Comparison of ENCODE assay signal across 8 cellular contexts in the genomic region with DNA sequence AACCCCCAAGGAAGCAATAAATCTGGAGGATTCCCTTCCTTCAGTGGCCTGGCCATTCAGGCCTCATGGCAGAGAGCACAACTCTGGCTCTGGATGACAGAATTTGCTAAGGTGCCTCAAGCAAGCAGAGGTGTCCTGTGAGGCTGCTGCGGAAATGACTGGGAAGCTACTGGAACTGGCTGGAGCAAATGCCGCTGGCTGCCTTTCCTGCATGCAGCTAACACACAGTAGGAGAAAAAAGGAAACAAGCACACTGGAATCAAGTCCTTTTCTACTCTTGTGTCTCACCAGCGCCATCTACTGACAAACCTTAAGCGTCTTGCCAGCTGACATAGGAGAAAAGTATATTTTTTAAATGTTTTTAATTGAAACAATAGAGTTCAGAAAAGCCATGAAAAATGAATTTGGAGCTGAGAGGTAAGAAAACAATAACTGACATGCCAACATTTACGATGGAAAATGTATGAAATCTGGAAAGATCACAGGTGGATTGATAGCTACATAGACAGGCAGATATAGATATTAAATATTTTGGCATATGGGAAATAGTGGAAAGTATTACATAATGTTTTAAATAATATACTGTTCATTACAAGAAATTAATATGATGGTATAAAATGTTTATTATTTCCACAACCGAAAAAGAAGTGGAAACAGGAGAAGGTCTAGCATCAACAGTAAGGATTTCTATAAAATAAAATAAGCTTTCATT.
A peak's percentile ranks its signal among the peaks of the same experiment; 100 is the strongest.
DNase-seq lines count a peak whose midpoint lies in the region; ATAC-seq and TF ChIP-seq lines count a peak whose summit lies in the region.

No MANE protein-coding gene starts in this region.

- DNase-seq in heart left ventricle (no peak), Right ventricle myocardium superior (no peak), HFFc6 (peak; percentile 36), NCI-H1105 (lab: John Stamatoyannopoulos, UW) (peak; percentile 65), SJSA1 (ENCODE audit: low read depth in 1 of 2, low spot score in 2 of 2) (peak; percentile 33 to 51), esophagus muscularis mucosa (ENCODE audit: extremely low spot score) (no peak), non-pigmented ciliary epithelial cell (ENCODE audit: low read depth) (peak; percentile 32)

- intact Hi-C loops in heart left ventricle (cut with DNase I), result loop anchor here in 4 of 10 donors (10.0 kb wide), 1 partner anchor 821 kb away; no protein-coding TSS in a partner anchor
- intact Hi-C loops in Right ventricle myocardium superior (cut with DNase I), result no loop called here
- intact Hi-C loops in esophagus muscularis mucosa (cut with DNase I), result no loop called here

- TF ChIP-seq POLR2A in heart left ventricle (IDR thresholded peaks at IDR 0.05) (no peak), esophagus muscularis mucosa (IDR thresholded peaks at IDR 0.05; ENCODE audit: low read depth) (no peak)

- WGBS in heart left ventricle, 4 donors, result 16 to 17% (median 17%) methylated on average over 6 of the region's 6 CpGs
- 14% methylated on average over 6 of the region's 6 CpGs for WGBS in esophagus muscularis mucosa

- H3K9me3 Mint-ChIP-seq in HFFc6, result peaks cover 10% of the 10 kb centered on the region

- H3K4me3 ChIP-seq in heart left ventricle (no peak overlapping the region), SJSA1 (no peak overlapping the region), esophagus muscularis mucosa (no peak overlapping the region)

- no peak for TF ChIP-seq EP300 in esophagus muscularis mucosa (IDR thresholded peaks at IDR 0.05)

- H3K36me3 ChIP-seq in heart left ventricle, result no peaks in the 10 kb centered on the region
- no peaks in the 10 kb centered on the region for H3K36me3 ChIP-seq in SJSA1
- no peaks in the 10 kb centered on the region for H3K36me3 ChIP-seq in esophagus muscularis mucosa

- H3K9me3 ChIP-seq in heart left ventricle, result no peaks in the 10 kb centered on the region
- H3K9me3 ChIP-seq in SJSA1 (replicated peaks), result no peaks in the 10 kb centered on the region
- H3K9me3 ChIP-seq in esophagus muscularis mucosa, result no peaks in the 10 kb centered on the region

- no peak overlapping the region for H3K27ac Mint-ChIP-seq in HFFc6

- no peaks in the 10 kb centered on the region; the same call in 1 of the 2 replicates for H3K27me3 Mint-ChIP-seq in HFFc6 (ENCODE audit: insufficient read depth)

- H3K27ac ChIP-seq in heart left ventricle (no peak overlapping the region), SJSA1 (no peak overlapping the region), esophagus muscularis mucosa (replicated peaks in 1 of 4) (no peak overlapping the region)

- no peaks in the 10 kb centered on the region for H3K4me1 Mint-ChIP-seq in HFFc6 (ENCODE audit: low read depth)

- no peaks in the 10 kb centered on the region for H3K4me1 ChIP-seq in heart left ventricle
- H3K4me1 ChIP-seq in SJSA1 (replicated peaks), result no peaks in the 10 kb centered on the region
- H3K4me1 ChIP-seq in esophagus muscularis mucosa, result no peaks in the 10 kb centered on the region

- H3K4me3 Mint-ChIP-seq in HFFc6, result no peak overlapping the region

- no peaks in the 10 kb centered on the region for H3K36me3 Mint-ChIP-seq in HFFc6 (ENCODE audit: low read depth)

- TF ChIP-seq CTCF in heart left ventricle (IDR thresholded peaks at IDR 0.05) (peak; percentile 23 to 67 (median 46)), HFFc6 (IDR thresholded peaks at IDR 0.05) (peak; percentile 74), esophagus muscularis mucosa (IDR thresholded peaks at IDR 0.05) (peak in 2 of 3 experiments; percentile 45 to 57)

- no peak for ATAC-seq in heart left ventricle
- ATAC-seq in Right ventricle myocardium superior (ENCODE audit: poor library complexity), result no peak
- ATAC-seq in HG03095 (IDR thresholded peaks at IDR 0.05; ENCODE audit: unreplicated experiment), result no peak

- H3K27me3 ChIP-seq in heart left ventricle (no peaks in the 10 kb centered on the region), SJSA1 (replicated peaks) (0 out of 2 replicates have a peak, but pooled peaks cover 2% of the 10 kb centered on the region), esophagus muscularis mucosa (no peaks in the 10 kb centered on the region)

Comparison
In these comparisons a context has a peak if more than half of its experiments do, and no peak if none do; other contexts are left out.
1. DNase-seq: peak in HFFc6 (single experiment), NCI-H1105 (single experiment), SJSA1 (2 of 2) and non-pigmented ciliary epithelial cell (single experiment); none in heart left ventricle (0 of 5), Right ventricle myocardium superior (single experiment) and esophagus muscularis mucosa (single experiment).
2. Peak in every context shown above with its lines, with median percentiles within 50 percentile points of each other: CTCF ChIP-seq.